ENCODE assay signal across 9 cellular contexts in genomic region chr21:37364722-37365121, GRCh38. TPM values are rescaled to one million over a fixed set of nuclear protein-coding genes. Genes with fewer than 3 reads are reported as not detected.
A peak's percentile ranks its signal among the peaks of the same experiment; 100 is the strongest.
DNase-seq lines count a peak whose midpoint lies in the region; ATAC-seq, FAIRE-seq and TF ChIP-seq lines count a peak whose summit lies in the region.
"Had no signal": no experiment of that assay in that cellular context is flagged by ENCODE, and none has a peak within 500 bp of the region (broad histone marks: within the 10 kb centered on the region; RNA-seq: fewer than 3 reads in every experiment).

No MANE protein-coding gene starts in this region.

- TF ChIP-seq EP300 in K562 (IDR thresholded peaks at IDR 0.05; ENCODE audit: low read length), result no peak

- H3K9me3 ChIP-seq in right atrium auricular region (no peaks in the 10 kb centered on the region), K562 (replicated peaks; ENCODE audit: control insufficient read depth, insufficient read depth, low read depth, low read length) (no peaks in the 10 kb centered on the region), mononuclear cell (ENCODE audit: low read depth, low read length) (no peaks in the 10 kb centered on the region), vagina (no peaks in the 10 kb centered on the region)

- no peak for TF ChIP-seq POLR2A in K562 (conservative IDR thresholded peaks at IDR 0.05)
- no peak for TF ChIP-seq POLR2A in vagina (IDR thresholded peaks at IDR 0.05)

- no peaks in the 10 kb centered on the region; the same call in 1 of the 2 replicates for H4K20me1 ChIP-seq in K562 (replicated peaks; ENCODE audit: control insufficient read depth, insufficient read depth, low read length)

- no peaks in the 10 kb centered on the region for H3K27me3 ChIP-seq in right atrium auricular region
- no peaks in the 10 kb centered on the region; a peak in 1 of 5 replicates for H3K27me3 ChIP-seq in K562 (ENCODE audit: control insufficient read depth in 2 of 2, insufficient read depth in 2 of 2, low read length in 2 of 2)
- no peaks in the 10 kb centered on the region for H3K27me3 ChIP-seq in mononuclear cell (ENCODE audit: insufficient read depth, low read length)
- no peaks in the 10 kb centered on the region for H3K27me3 ChIP-seq in vagina

- TF ChIP-seq RAD21 in K562 (CRISPR knock-in tag; conservative IDR thresholded peaks at IDR 0.05 in 1 of 2, IDR thresholded peaks at IDR 0.05 in 1 of 2), result no peak

- intact Hi-C loops in left ventricle myocardium superior (cut with micrococcal nuclease) (no loop called here), K562 (cut with micrococcal nuclease) (loop anchor here (5.0 kb wide), 2 partner anchors 83 to 98 kb away; no protein-coding TSS in a partner anchor), vagina (cut with DNase I) (loop anchor here (5.0 to 10.0 kb wide), 2 partner anchors 200 to 292 kb away; partner anchors contain the start of genes PIGP and TTC3)

- H3K4me3 ChIP-seq in right atrium auricular region (peak overlapping the region in 1 of 2 donors; percentile 90), K562 (peak overlapping the region; percentile 72; the same call in 1 of the 2 replicates), mononuclear cell (ENCODE audit: low read length) (peak overlapping the region; percentile 57), vagina (peak overlapping the region in 1 of 2 donors; percentile 78)

- CTCF ChIA-PET in K562 (lab: Yijun Ruan, JAX; ENCODE audit: low intra/inter-chr PET ratio), result no interaction called here
- CTCF ChIA-PET in GM10248 (lab: Yijun Ruan, JAX), result interaction anchor here (0.7 to 1.3 kb wide), 6 partner anchors 9 to 139 kb away, joined by 3 to 6 read pairs (median 3); no protein-coding TSS in a partner anchor

- no peak for DNase-seq in right atrium auricular region (ENCODE audit: low spot score)
- no peak for DNase-seq in left ventricle myocardium superior
- peak in 2 of 4 experiments; percentile 32 to 54 for DNase-seq in K562 (ENCODE audit: extremely low read depth in 1 of 4, low spot score in 3 of 4)
- no peak for DNase-seq in vagina (ENCODE audit: extremely low spot score in 2 of 2)
- no peak for DNase-seq in GM10248 (ENCODE audit: extremely low spot score)
- DNase-seq: T-helper 1 cell had no signal

- in situ Hi-C loops in K562 (cut with MboI), result no loop called here

- TF ChIP-seq CTCF in right atrium auricular region (IDR thresholded peaks at IDR 0.05) (no peak), K562 (IDR thresholded peaks at IDR 0.05 in 2 of 3, conservative IDR thresholded peaks at IDR 0.05 in 1 of 3; ENCODE audit: insufficient read depth in 2 of 3, low read depth in 1 of 3, low read length in 3 of 3) (no peak), vagina (IDR thresholded peaks at IDR 0.05) (no peak), GM10248 (IDR thresholded peaks at IDR 0.05; ENCODE audit: control extremely low read depth, extremely low read depth, low read depth, missing control alignments) (no peak)

- H3K4me2 ChIP-seq in K562 (ENCODE audit: insufficient read depth, low read length), result peak overlapping the region; percentile 97

- H3K79me2 ChIP-seq in K562 (ENCODE audit: control insufficient read depth, insufficient read depth, low read length), result peaks cover 42% of the 10 kb centered on the region

- no peaks in the 10 kb centered on the region for H3K36me3 ChIP-seq in right atrium auricular region
- H3K36me3 ChIP-seq in K562 (ENCODE audit: control insufficient read depth, insufficient read depth, low read length), result peaks cover 4% of the 10 kb centered on the region; the same call in 2 of the 3 replicates
- H3K36me3 ChIP-seq in vagina, result no peaks in the 10 kb centered on the region

- no peak for ATAC-seq in left ventricle myocardium superior
- ATAC-seq in K562, result no peak
- ATAC-seq in HG02623 (IDR thresholded peaks at IDR 0.05; ENCODE audit: unreplicated experiment), result no peak
- no peak for ATAC-seq in GM19328 (IDR thresholded peaks at IDR 0.05; ENCODE audit: unreplicated experiment)

- H3K27ac ChIP-seq in right atrium auricular region (peak overlapping the region; percentile 99), K562 (ENCODE audit: extremely low read depth, low read depth, low read length) (peak overlapping the region; percentile 98), vagina (peak overlapping the region; percentile 100)

- H3K9ac ChIP-seq in K562 (ENCODE audit: insufficient read depth in 1 of 2, low read depth in 2 of 2, low read length in 2 of 2), result peak overlapping the region; percentile 10 to 99; a peak in 3 of 4 replicates

- POLR2A ChIA-PET in K562 (lab: Yijun Ruan, JAX), result interaction anchor here (0.6 to 2.5 kb wide), 9 partner anchors 9 to 288 kb away, joined by 3 to 24 read pairs (median 7); partner anchors contain the start of gene VPS26C
- POLR2A ChIA-PET in GM10248 (lab: Yijun Ruan, JAX), result no interaction called here

- 15% methylated on average over 7 of the region's 7 CpGs for WGBS in K562 (ENCODE audit: insufficient coverage, low coverage, missing lambda C conversion rate)

- peaks cover 0 to 20% of the 10 kb centered on the region in 2 donors for H3K4me1 ChIP-seq in right atrium auricular region
- H3K4me1 ChIP-seq in K562 (replicated peaks in 1 of 2; ENCODE audit: control insufficient read depth in 2 of 2, insufficient read depth in 2 of 2, low read length in 2 of 2), result peaks cover 8 to 13% of the 10 kb centered on the region in 2 experiments; a peak in 4 of 5 replicates
- peaks cover 26% of the 10 kb centered on the region for H3K4me1 ChIP-seq in mononuclear cell (ENCODE audit: insufficient read depth, low read length)
- peaks cover 24% of the 10 kb centered on the region for H3K4me1 ChIP-seq in vagina

- H2AFZ ChIP-seq in K562 (ENCODE audit: low read depth, low read length), result peak overlapping the region; percentile 81

- no peak for FAIRE-seq in K562 (lab: Jason Lieb, UNC)

- H3K9me1 ChIP-seq in K562 (ENCODE audit: control insufficient read depth, insufficient read depth, low read length), result no peaks in the 10 kb centered on the region

- BruUV-seq in K562 (replicated peaks; lab: Mats Ljungman, UMichigan), result no TSS peak

TF ChIP-seq in K562, 482 proteins besides CTCF, POLR2A, EP300 and RAD21 (continues in another document):
- no peak for TF ChIP-seq TBP (optimal IDR thresholded peaks at IDR 0.05; ENCODE audit: low read depth, low read length)
- no peak for TF ChIP-seq ZNF121 (CRISPR knock-in tag; conservative IDR thresholded peaks at IDR 0.05)
- TF ChIP-seq, protein P1, sequence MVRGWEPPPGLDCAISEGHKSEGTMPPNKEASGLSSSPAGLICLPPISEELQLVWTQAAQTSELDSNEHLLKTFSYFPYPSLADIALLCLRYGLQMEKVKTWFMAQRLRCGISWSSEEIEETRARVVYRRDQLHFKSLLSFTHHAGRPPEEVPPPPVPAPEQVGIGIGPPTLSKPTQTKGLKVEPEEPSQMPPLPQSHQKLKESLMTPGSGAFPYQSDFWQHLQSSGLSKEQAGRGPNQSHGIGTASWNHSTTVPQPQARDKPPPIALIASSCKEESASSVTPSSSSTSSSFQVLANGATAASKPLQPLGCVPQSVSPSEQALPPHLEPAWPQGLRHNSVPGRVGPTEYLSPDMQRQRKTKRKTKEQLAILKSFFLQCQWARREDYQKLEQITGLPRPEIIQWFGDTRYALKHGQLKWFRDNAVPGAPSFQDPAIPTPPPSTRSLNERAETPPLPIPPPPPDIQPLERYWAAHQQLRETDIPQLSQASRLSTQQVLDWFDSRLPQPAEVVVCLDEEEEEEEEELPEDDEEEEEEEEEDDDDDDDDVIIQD (CRISPR knock-in tag; IDR thresholded peaks at IDR 0.05), result no peak
- no peak for TF ChIP-seq SAFB2 (IDR thresholded peaks at IDR 0.05; ENCODE audit: borderline replicate concordance, low read depth, low read length, severe bottlenecking)
- peak; percentile 41; the same call in 1 of the 2 replicates for TF ChIP-seq VEZF1 (CRISPR knock-in tag; IDR thresholded peaks at IDR 0.05)
- TF ChIP-seq ZBTB7A (IDR thresholded peaks at IDR 0.05; ENCODE audit: borderline replicate concordance, control insufficient read depth, low read depth, low read length), result peak; percentile 46; the same call in 1 of the 2 replicates

RNA-seq across cellular contexts. Expression of gene DYRK1A, which starts 1.9 kb away (rescaled TPM):
- total RNA-seq in right atrium auricular region (10 to 100 TPM; 69.3 to 94.7 TPM), left ventricle myocardium superior (67.1 TPM), K562 (2014; rRNA removed) (40.2 and 42.3 TPM in 2 replicates), K562 (2014; rRNA removed; fragmentation: Illumina TruSeq; extraction: Trizol) (58.9 and 66.8 TPM in 2 replicates), K562 (2015; rRNA removed; fragmentation: Illumina TruSeq; extraction: Trizol) (55.3 and 57.7 TPM in 2 replicates), K562 (2021) (55.8 and 64.8 TPM in 2 replicates), mononuclear cell (316 TPM), vagina (78.1 TPM)
- total RNA-seq in K562 (2011; cell fraction: chromatin; rRNA removed; ENCODE audit: low replicate concordance), result 104 and 251 TPM in 2 replicates
- total RNA-seq in K562 (2011; cell fraction: nucleolus; rRNA removed), result 52.7 and 60.7 TPM in 2 replicates
- 126 and 183 TPM in 2 replicates for total RNA-seq in K562 (2011; cell fraction: nucleoplasm; rRNA removed)
- polyA plus RNA-seq in K562 (2011; rRNA removed) (59.9 and 65.9 TPM in 2 replicates), K562 (2014; fragmentation: Illumina TruSeq; extraction: Trizol) (35.5 and 36.5 TPM in 2 replicates), K562 (2014; fragmentation: Nextera tagmentation; extraction: Ambion mirVana) (10 to 100 TPM in 1 of 2 experiments, 1 to 10 TPM in 1; 3.7 to 13.2 TPM), K562 (2014; rRNA removed) (29.1 and 32.7 TPM in 2 replicates)
- 49.8 and 58.2 TPM in 2 replicates for polyA plus RNA-seq in K562 (2011; cell fraction: cytosol; rRNA removed)
- polyA plus RNA-seq in K562 (2011; cell fraction: nucleus; rRNA removed), result 116 and 121 TPM in 2 replicates
- 20.9 and 26.2 TPM in 2 replicates for polyA plus RNA-seq in K562 (2012)
- polyA minus RNA-seq in K562 (2011; rRNA and poly(A)+ RNA removed), result 174 and 176 TPM in 2 replicates
- polyA minus RNA-seq in K562 (2011; cell fraction: cytosol; rRNA and poly(A)+ RNA removed), result 62.1 and 76.3 TPM in 2 replicates
- 102 and 169 TPM in 2 replicates for polyA minus RNA-seq in K562 (2011; cell fraction: nucleus; rRNA and poly(A)+ RNA removed)
